16 cellular contexts compared by ENCODE assay signal in the genomic region with DNA sequence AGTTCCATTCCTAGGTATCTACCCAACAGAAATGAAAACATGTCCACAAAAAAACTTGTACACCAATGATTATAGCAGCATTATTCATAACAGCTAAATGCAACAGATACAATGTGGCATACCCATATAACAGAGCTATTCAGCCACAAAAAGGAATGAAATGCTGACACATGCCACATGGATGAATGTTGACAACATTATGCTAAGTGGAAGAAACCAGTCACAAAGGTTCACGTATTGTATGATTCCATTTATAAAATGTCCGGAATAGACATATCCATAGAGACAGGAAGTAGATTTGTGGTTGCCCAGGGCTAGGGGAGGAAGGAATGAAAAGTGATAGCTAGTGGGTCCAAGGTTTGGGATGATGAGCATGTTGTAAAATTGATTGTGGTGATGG. TPM values are rescaled to one million over a fixed set of nuclear protein-coding genes. Genes with fewer than 3 reads are reported as not detected.
DNase-seq lines count a peak whose midpoint lies in the region; ATAC-seq and TF ChIP-seq lines count a peak whose summit lies in the region.
"Had no signal": no experiment of that assay in that cellular context is flagged by ENCODE, and none has a peak within 500 bp of the region (broad histone marks: within the 10 kb centered on the region; RNA-seq: fewer than 3 reads in every experiment).

No MANE protein-coding gene starts in this region.

- POLR2A ChIA-PET in activated CD4-positive, alpha-beta T cell treated with anti-CD3 and anti-CD28 coated beads for 36 hours (lab: Charles Lee): no interaction called here

- CTCF ChIA-PET in activated CD4-positive, alpha-beta T cell treated with anti-CD3 and anti-CD28 coated beads for 36 hours (lab: Charles Lee): interaction anchor here (0.8 to 1.3 kb wide), 3 partner anchors 9 to 319 kb away, joined by 3 read pairs; no protein-coding TSS in a partner anchor

- H3K27ac Mint-ChIP-seq in activated CD4-positive, alpha-beta T cell treated with anti-CD3 and anti-CD28 coated beads for 36 hours: no peak overlapping the region
- no peak overlapping the region for H3K27ac Mint-ChIP-seq in mesothelial cell of epicardium
- H3K27ac Mint-ChIP-seq: CD14-positive monocyte; CD8-positive, alpha-beta T cell; H9 had no signal

- H3K9me3 Mint-ChIP-seq in activated CD4-positive, alpha-beta T cell treated with anti-CD3 and anti-CD28 coated beads for 36 hours (ENCODE audit: low read depth): no peaks in the 10 kb centered on the region
- H3K9me3 Mint-ChIP-seq in mesothelial cell of epicardium: peaks cover 5% of the 10 kb centered on the region
- H3K9me3 Mint-ChIP-seq: CD14-positive monocyte; CD8-positive, alpha-beta T cell; H9 had no signal

- H3K27me3 Mint-ChIP-seq in activated CD4-positive, alpha-beta T cell treated with anti-CD3 and anti-CD28 coated beads for 36 hours: no peaks in the 10 kb centered on the region
- H3K27me3 Mint-ChIP-seq in mesothelial cell of epicardium (ENCODE audit: low read depth): no peaks in the 10 kb centered on the region

- no peak for TF ChIP-seq CTCF in mesothelial cell of epicardium (IDR thresholded peaks at IDR 0.05; ENCODE audit: unreplicated experiment)

- no peak for ATAC-seq in activated CD4-positive, alpha-beta T cell treated with anti-CD3 and anti-CD28 coated beads for 36 hours
- ATAC-seq: CD8-positive, alpha-beta T cell; GM12878; HepG2 had no signal

- peak; percentile 31 for DNase-seq in EH (ENCODE audit: low read depth)
- DNase-seq in RPMI7951 (ENCODE audit: low read depth): peak; percentile 49
- DNase-seq in foreskin melanocyte: peak; percentile 93
- peak; percentile 39 for DNase-seq in pons (ENCODE audit: low spot score)
- DNase-seq in activated CD4-positive, alpha-beta T cell treated with anti-CD3 and anti-CD28 coated beads for 36 hours: no peak
- DNase-seq in HCEC 1CT: no peak
- no peak for DNase-seq in mesothelial cell of epicardium (ENCODE audit: low spot score in 2 of 2, unreplicated experiment in 2 of 2)
- DNase-seq in T-helper 9 cell: no peak
- DNase-seq: Caco-2; CD8-positive, alpha-beta T cell; DND-41; GOT3; H9 had no signal

- peaks cover 7% of the 10 kb centered on the region for H3K36me3 Mint-ChIP-seq in activated CD4-positive, alpha-beta T cell treated with anti-CD3 and anti-CD28 coated beads for 36 hours (ENCODE audit: low read depth)
- peaks cover 15% of the 10 kb centered on the region for H3K36me3 Mint-ChIP-seq in mesothelial cell of epicardium

- intact Hi-C loops in activated CD4-positive, alpha-beta T cell treated with anti-CD3 and anti-CD28 coated beads for 36 hours (cut with DNase I, micrococcal nuclease): no loop called here

- no peaks in the 10 kb centered on the region for H3K4me1 Mint-ChIP-seq in activated CD4-positive, alpha-beta T cell treated with anti-CD3 and anti-CD28 coated beads for 36 hours
- peaks cover under 1% of the 10 kb centered on the region for H3K4me1 Mint-ChIP-seq in mesothelial cell of epicardium

- no peak overlapping the region for H3K4me3 Mint-ChIP-seq in activated CD4-positive, alpha-beta T cell treated with anti-CD3 and anti-CD28 coated beads for 36 hours
- H3K4me3 Mint-ChIP-seq in mesothelial cell of epicardium: no peak overlapping the region
- H3K4me3 Mint-ChIP-seq: CD14-positive monocyte; CD8-positive, alpha-beta T cell; H9 had no signal

RNA-seq across cellular contexts. Expression of a gene that starts 10.8 kb away (rescaled TPM):
- 11.5 and 13.5 TPM in 2 replicates for total RNA-seq in RPMI7951 (2014; rRNA removed; shearing (Covaris generic))
- 1 to 10 TPM; 8.5 to 9.1 TPM for total RNA-seq in activated CD4-positive, alpha-beta T cell treated with anti-CD3 and anti-CD28 coated beads for 36 hours
- total RNA-seq in mesothelial cell of epicardium: 26.9 to 29.7 TPM (median 29.4 TPM) in 3 replicates

RNA-seq across cellular contexts. Expression of a gene that starts 52.1 kb away (rescaled TPM):
- total RNA-seq in RPMI7951 (2014; rRNA removed; shearing (Covaris generic)): 10.9 and 18.9 TPM in 2 replicates
- total RNA-seq in activated CD4-positive, alpha-beta T cell treated with anti-CD3 and anti-CD28 coated beads for 36 hours: 1 to 10 TPM; 4.7 to 4.8 TPM
- 28.5 to 30.0 TPM (median 28.8 TPM) in 3 replicates for total RNA-seq in mesothelial cell of epicardium

Comparison
In these comparisons a context has a peak if more than half of its experiments do, and no peak if none do; other contexts are left out.
1. DNase-seq: peak in EH (single experiment), RPMI7951 (single experiment), foreskin melanocyte (single experiment) and pons (single experiment); none in activated CD4-positive, alpha-beta T cell treated with anti-CD3 and anti-CD28 coated beads for 36 hours (single experiment), HCEC 1CT (single experiment), mesothelial cell of epicardium (0 of 2) and T-helper 9 cell (single experiment).